8 cellular contexts compared by ENCODE assay signal in the genomic region with DNA sequence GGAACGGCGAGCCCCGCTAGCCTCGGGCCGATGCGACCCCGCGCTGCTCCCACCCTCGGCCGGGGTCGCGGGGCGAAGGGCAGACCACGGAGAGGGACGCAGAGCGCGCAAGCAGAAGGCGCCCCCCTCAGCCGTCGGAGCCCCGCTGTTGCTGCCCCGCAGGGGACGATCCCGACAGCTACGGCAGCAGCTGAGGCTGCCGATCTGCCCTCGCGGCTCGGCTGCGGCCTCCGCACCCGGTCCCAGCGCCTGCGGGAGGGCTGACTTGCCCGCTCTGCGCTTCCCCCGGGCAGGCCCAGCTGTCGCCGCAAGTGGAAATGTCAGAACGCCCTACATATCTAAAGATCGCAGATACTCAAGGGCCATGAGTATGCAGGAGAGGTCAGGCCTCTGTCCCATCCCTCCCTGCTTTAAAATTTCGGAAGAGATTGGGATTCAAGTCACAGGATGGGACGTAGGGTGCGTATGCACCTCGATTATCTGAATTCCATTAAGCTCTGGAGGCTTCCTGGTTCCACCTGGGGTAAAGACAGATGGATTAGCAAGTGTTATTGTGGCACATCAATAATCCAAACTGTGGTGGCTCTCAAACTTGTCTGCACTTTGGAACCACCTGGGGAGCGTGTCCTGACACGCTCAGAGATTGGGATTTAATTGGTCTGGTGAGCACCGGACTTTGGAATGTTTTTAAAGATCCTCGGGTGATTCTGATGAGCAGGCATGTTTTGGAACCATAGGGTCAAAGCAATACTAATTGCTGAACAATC. TPM values are rescaled to one million over a fixed set of nuclear protein-coding genes. Genes with fewer than 3 reads are reported as not detected.
A peak's percentile ranks its signal among the peaks of the same experiment; 100 is the strongest.
DNase-seq lines count a peak whose midpoint lies in the region; ATAC-seq lines count a peak whose summit lies in the region.

TSS of gene CRPPA (minus strand) at position 206 of the 767 bp plus-strand sequence. CDS start 216 bp downstream, outside the sequence.

- peak; percentile 54 for ATAC-seq in GM19324 (IDR thresholded peaks at IDR 0.05; ENCODE audit: low FRiP score, unreplicated experiment)
- ATAC-seq in HG03342 (IDR thresholded peaks at IDR 0.05; ENCODE audit: unreplicated experiment), result peak; percentile 15
- peak; percentile 70 for ATAC-seq in left ventricle myocardium superior

- peak; percentile 18 to 20 for DNase-seq in AML-193 (lab: John Stamatoyannopoulos, UW)
- DNase-seq in SHP77 treated with DMSO at 0.1 percent for 48 hours (lab: John Stamatoyannopoulos, UW), result peak; percentile 52
- DNase-seq in left ventricle myocardium superior, result peak; percentile 73
- peak; percentile 22 to 93 (median 51) for DNase-seq in posterior cingulate gyrus
- no peak for DNase-seq in SKM-1 (lab: John Stamatoyannopoulos, UW; ENCODE audit: unreplicated experiment)

- intact Hi-C loops in left ventricle myocardium superior (cut with micrococcal nuclease), result no loop called here
- intact Hi-C loops in posterior cingulate gyrus (cut with DNase I), result loop anchor here (5.0 kb wide), 1 partner anchor 221 kb away; no protein-coding TSS in a partner anchor

- WGBS in adipose tissue, 3 donors, result 6 to 8% (median 8%) methylated on average over 45 to 49 of the region's 49 CpGs

- peak within 1 kb of the TSS; percentile 81 for H3K27ac ChIP-seq in adipose tissue (ENCODE audit: low read depth, low read length)

RNA-seq across cellular contexts. Expression of gene CRPPA, which starts in this region (rescaled TPM):
- under 1 TPM; 0.49 to 0.88 (median 0.67) TPM for polyA plus RNA-seq in adipose tissue
- 7.5 TPM for total RNA-seq in left ventricle myocardium superior

Comparison
In these comparisons a context has a peak if more than half of its experiments do, and no peak if none do; other contexts are left out.
1. ATAC-seq: peak in every context shown above with its lines; median percentile 70 in left ventricle myocardium superior; 54 in GM19324; 15 in HG03342.